ENCODE assay signal across 8 cellular contexts in genomic region chr11:123235117-123235686, GRCh38. TPM values are rescaled to one million over a fixed set of nuclear protein-coding genes. Genes with fewer than 3 reads are reported as not detected.
A peak's percentile ranks its signal among the peaks of the same experiment; 100 is the strongest.
DNase-seq lines count a peak whose midpoint lies in the region; ATAC-seq and TF ChIP-seq lines count a peak whose summit lies in the region.

No MANE protein-coding gene starts in this region.

- no peak overlapping the region for H3K4me3 ChIP-seq in epithelial cell of esophagus (ENCODE audit: low read length)
- no peak overlapping the region for H3K4me3 ChIP-seq in rectal smooth muscle tissue (ENCODE audit: low read length)

- H3K4me1 ChIP-seq in rectal smooth muscle tissue (ENCODE audit: control insufficient read depth, insufficient read depth, low read length) = peaks cover 17% of the 10 kb centered on the region

- intact Hi-C loops in natural killer cell (cut with micrococcal nuclease) = no loop called here

- peaks cover 0 to 5% of the 10 kb centered on the region in 2 donors for H3K27me3 Mint-ChIP-seq in natural killer cell (ENCODE audit: low read depth in 2 of 2)
- no peaks in the 10 kb centered on the region for H3K27me3 Mint-ChIP-seq in natural killer cell treated with Interleukin-12 subunit alpha and Interleukin-12 subunit beta and Interleukin-15 and Interleukin-18, amount 100 ng/mL, for 72 hours

- no peak overlapping the region for H3K9ac ChIP-seq in rectal smooth muscle tissue (ENCODE audit: low read length)

- peak; percentile 30 for DNase-seq in natural killer cell
- DNase-seq in natural killer cell treated with Interleukin-12 subunit alpha and Interleukin-12 subunit beta and Interleukin-15 and Interleukin-18, amount 100 ng/mL, for 72 hours (ENCODE audit: low spot score) = no peak
- DNase-seq in activated CD4-positive, CD25-positive, alpha-beta regulatory T cell (lab: John Stamatoyannopoulos, UW) = peak in 3 of 4 experiments; percentile 8 to 36 (median 15)
- no peak for DNase-seq in epithelial cell of esophagus (ENCODE audit: low read depth)
- DNase-seq in HuH-7.5 (ENCODE audit: low spot score) = no peak
- DNase-seq in NOMO-1 treated with dmso at 0.1 percent for 144 hours (lab: John Stamatoyannopoulos, UW; ENCODE audit: unreplicated experiment) = no peak
- DNase-seq in kidney glomerular epithelial cell (lab: John Stamatoyannopoulos, UW) = no peak

- H3K4me1 Mint-ChIP-seq in natural killer cell = peaks cover 14 to 20% of the 10 kb centered on the region in 2 donors
- peaks cover 18 to 29% of the 10 kb centered on the region in 2 donors for H3K4me1 Mint-ChIP-seq in natural killer cell treated with Interleukin-12 subunit alpha and Interleukin-12 subunit beta and Interleukin-15 and Interleukin-18, amount 100 ng/mL, for 72 hours (ENCODE audit: low read depth in 2 of 2)

- no peak overlapping the region for H3K4me3 Mint-ChIP-seq in natural killer cell
- no peak overlapping the region for H3K4me3 Mint-ChIP-seq in natural killer cell treated with Interleukin-12 subunit alpha and Interleukin-12 subunit beta and Interleukin-15 and Interleukin-18, amount 100 ng/mL, for 72 hours

- H3K36me3 ChIP-seq in rectal smooth muscle tissue (ENCODE audit: control insufficient read depth, insufficient read depth, low read length) = no peaks in the 10 kb centered on the region

- H3K36me3 Mint-ChIP-seq in natural killer cell = no peaks in the 10 kb centered on the region
- no peaks in the 10 kb centered on the region for H3K36me3 Mint-ChIP-seq in natural killer cell treated with Interleukin-12 subunit alpha and Interleukin-12 subunit beta and Interleukin-15 and Interleukin-18, amount 100 ng/mL, for 72 hours

- ATAC-seq in natural killer cell = no peak
- no peak for ATAC-seq in natural killer cell treated with Interleukin-12 subunit alpha and Interleukin-12 subunit beta and Interleukin-15 and Interleukin-18, amount 100 ng/mL, for 72 hours

- TF ChIP-seq CTCF in natural killer cell (IDR thresholded peaks at IDR 0.05) (peak; percentile 11), epithelial cell of esophagus (IDR thresholded peaks at IDR 0.05; ENCODE audit: insufficient read depth, low read depth, low read length, missing control alignments) (peak; percentile 48)

- no peaks in the 10 kb centered on the region for H3K27me3 ChIP-seq in rectal smooth muscle tissue (ENCODE audit: control insufficient read depth, insufficient read depth, low read length)

- no peak overlapping the region for H3K27ac Mint-ChIP-seq in natural killer cell
- peak overlapping the region in 1 of 2 donors; percentile 15 for H3K27ac Mint-ChIP-seq in natural killer cell treated with Interleukin-12 subunit alpha and Interleukin-12 subunit beta and Interleukin-15 and Interleukin-18, amount 100 ng/mL, for 72 hours

- no peaks in the 10 kb centered on the region for H3K9me3 Mint-ChIP-seq in natural killer cell
- no peaks in the 10 kb centered on the region for H3K9me3 Mint-ChIP-seq in natural killer cell treated with Interleukin-12 subunit alpha and Interleukin-12 subunit beta and Interleukin-15 and Interleukin-18, amount 100 ng/mL, for 72 hours

- H3K27ac ChIP-seq in rectal smooth muscle tissue (ENCODE audit: low read depth, low read length) = peak overlapping the region; percentile 70

RNA-seq across cellular contexts. Expression of gene CLMP, which starts 40.2 kb away (rescaled TPM):
- total RNA-seq in natural killer cell = under 1 TPM in 2 of 3 donors, not detected in 1; 0.07 to 0.45 TPM
- total RNA-seq in natural killer cell treated with Interleukin-12 subunit alpha and Interleukin-12 subunit beta and Interleukin-15 and Interleukin-18, amount 100 ng/mL, for 72 hours = not detected

Comparison
In these comparisons a context has a peak if more than half of its experiments do, and no peak if none do; other contexts are left out.
1. DNase-seq: peak in natural killer cell (single experiment) and activated CD4-positive, CD25-positive, alpha-beta regulatory T cell (3 of 4); none in natural killer cell treated with Interleukin-12 subunit alpha and Interleukin-12 subunit beta and Interleukin-15 and Interleukin-18, amount 100 ng/mL, for 72 hours (single experiment), epithelial cell of esophagus (single experiment), HuH-7.5 (single experiment), NOMO-1 treated with dmso at 0.1 percent for 144 hours (single experiment) and kidney glomerular epithelial cell (single experiment).